16 cellular contexts compared by ENCODE assay signal in genomic region chr7:132398253-132398913, GRCh38.
A peak's percentile ranks its signal among the peaks of the same experiment; 100 is the strongest.
DNase-seq lines count a peak whose midpoint lies in the region; ATAC-seq and TF ChIP-seq lines count a peak whose summit lies in the region.
"Had no signal": no experiment of that assay in that cellular context is flagged by ENCODE, and none has a peak within 500 bp of the region (broad histone marks: within the 10 kb centered on the region; RNA-seq: fewer than 3 reads in every experiment).

No MANE protein-coding gene starts in this region.

- TF ChIP-seq CTCF in HEK293 (tag by site-specific recombination; IDR thresholded peaks at IDR 0.05), result no peak
- TF ChIP-seq CTCF in WERI-Rb-1 (IDR thresholded peaks at IDR 0.05; ENCODE audit: low read depth, low read length), result no peak
- TF ChIP-seq CTCF in RWPE1 (conservative IDR thresholded peaks at IDR 0.05; ENCODE audit: low read depth), result no peak

- no peak overlapping the region for H3K4me2 ChIP-seq in neuronal stem cell (ENCODE audit: insufficient read depth, low read length, poor library complexity, severe bottlenecking)

- no peak overlapping the region for H2BK5ac ChIP-seq in neuronal stem cell (ENCODE audit: low read length)

- peak; percentile 50 for DNase-seq in D341Med (ENCODE audit: low spot score)
- DNase-seq in WERI-Rb-1, result peak; percentile 82
- no peak for DNase-seq in neuronal stem cell (ENCODE audit: low spot score)
- no peak for DNase-seq in NCI-H2081 (lab: John Stamatoyannopoulos, UW)
- no peak for DNase-seq in RWPE1 (ENCODE audit: low spot score)
- DNase-seq: BE2C; CD8-positive, alpha-beta T cell; DMS153; EL; KBM-7; NCI-H187 treated with DMSO at 0.1 percent for 48 hours; NCI-H526; SHP77 had no signal

- H2BK12ac ChIP-seq in neuronal stem cell (ENCODE audit: low read length), result no peak overlapping the region

- no peak overlapping the region for H3K9ac ChIP-seq in neuronal stem cell (ENCODE audit: low read depth, low read length, poor library complexity)

- H3K27ac ChIP-seq in HEK293 (ENCODE audit: extremely low read depth, low read depth, low read length), result no peak overlapping the region
- peak overlapping the region; percentile 28; the same call in 1 of the 2 replicates for H3K27ac ChIP-seq in WERI-Rb-1
- H3K27ac ChIP-seq in neuronal stem cell (replicated peaks; ENCODE audit: low read length), result no peak overlapping the region
- no peak overlapping the region for H3K27ac ChIP-seq in RWPE1

- H2BK120ac ChIP-seq in neuronal stem cell (ENCODE audit: low read depth, low read length), result no peak overlapping the region

- no peak overlapping the region for H2AFZ ChIP-seq in neuronal stem cell (ENCODE audit: low read length)

- H3K4me1 ChIP-seq in HEK293 (ENCODE audit: control insufficient read depth, insufficient read depth, low read length), result no peaks in the 10 kb centered on the region
- peaks cover 0 to 6% of the 10 kb centered on the region in 2 donors for H3K4me1 ChIP-seq in neuronal stem cell (ENCODE audit: control insufficient read depth in 2 of 2, insufficient read depth in 1 of 2, low read depth in 1 of 2, low read length in 2 of 2)

- peak overlapping the region; percentile 16 for H3K18ac ChIP-seq in neuronal stem cell (ENCODE audit: low read length)

- no peaks in the 10 kb centered on the region for H3K36me3 ChIP-seq in HEK293 (ENCODE audit: control insufficient read depth in 2 of 2, insufficient read depth in 1 of 2, low read length in 2 of 2)
- H3K36me3 ChIP-seq in WERI-Rb-1, result no peaks in the 10 kb centered on the region
- H3K36me3 ChIP-seq in neuronal stem cell (replicated peaks in 1 of 2; ENCODE audit: control insufficient read depth in 2 of 2, insufficient read depth in 2 of 2, low read length in 2 of 2), result no peaks in the 10 kb centered on the region
- H3K36me3 ChIP-seq: BE2C had no signal

- CTCF ChIA-PET in HEK293 (lab: Yijun Ruan, JAX), result interaction anchor here (1.1 kb wide), 1 partner anchor 161 kb away, joined by 3 read pairs; no protein-coding TSS in a partner anchor
- CTCF ChIA-PET in RWPE1 (lab: Yijun Ruan, JAX), result no interaction called here

- H3K14ac ChIP-seq in neuronal stem cell (ENCODE audit: low read length), result no peak overlapping the region

- H3K9me3 ChIP-seq in HEK293 (ENCODE audit: control insufficient read depth, insufficient read depth, low read depth, low read length) (no peaks in the 10 kb centered on the region), WERI-Rb-1 (ENCODE audit: severe bottlenecking) (no peaks in the 10 kb centered on the region), neuronal stem cell (replicated peaks in 1 of 2; ENCODE audit: control insufficient read depth in 2 of 2, insufficient read depth in 1 of 2, low read depth in 1 of 2, low read length in 2 of 2) (no peaks in the 10 kb centered on the region)
- H3K9me3 ChIP-seq: BE2C had no signal

- H2BK15ac ChIP-seq in neuronal stem cell (ENCODE audit: low read length), result no peak overlapping the region

- no peak overlapping the region for H3K4me3 ChIP-seq in HEK293 (ENCODE audit: low read depth, low read length)
- no peak overlapping the region for H3K4me3 ChIP-seq in WERI-Rb-1 (ENCODE audit: low read depth, low read length)
- H3K4me3 ChIP-seq in neuronal stem cell (ENCODE audit: low read length in 2 of 2), result no peak overlapping the region

- H3K27me3 ChIP-seq in WERI-Rb-1 (ENCODE audit: insufficient read depth, low read depth, severe bottlenecking), result no peaks in the 10 kb centered on the region
- H3K27me3 ChIP-seq in neuronal stem cell (ENCODE audit: control insufficient read depth in 3 of 3, insufficient read depth in 3 of 3, low read depth in 1 of 3, low read length in 3 of 3), result peaks cover 0 to 3% (median 0%) of the 10 kb centered on the region in 3 experiments
- H3K27me3 ChIP-seq: BE2C had no signal

- no peak overlapping the region for H4K8ac ChIP-seq in neuronal stem cell (ENCODE audit: low read depth, low read length)

- H4K91ac ChIP-seq in neuronal stem cell (ENCODE audit: low read depth, low read length, poor library complexity), result no peak overlapping the region

- no peaks in the 10 kb centered on the region for H3K79me1 ChIP-seq in neuronal stem cell (ENCODE audit: low read depth, low read length)

- no CpG with 5 or more reads among the region's 14 CpGs for WGBS in neuronal stem cell (ENCODE audit: extremely low coverage in 2 of 2, insufficient read length in 2 of 2, insufficient replicate concordance in 1 of 2), 2 donors

- no peak overlapping the region for H2AK5ac ChIP-seq in neuronal stem cell (ENCODE audit: low read depth, low read length)

- H3K4ac ChIP-seq in neuronal stem cell (ENCODE audit: low read length), result no peak overlapping the region

- no peak for ATAC-seq in GM21447 (IDR thresholded peaks at IDR 0.05; ENCODE audit: unreplicated experiment)
- ATAC-seq: CD8-positive, alpha-beta T cell; Panc1 had no signal

- POLR2A ChIA-PET in HEK293 (lab: Yijun Ruan, JAX), result no interaction called here
- POLR2A ChIA-PET in RWPE1 (lab: Yijun Ruan, JAX; ENCODE audit: low non-redundant PET), result no interaction called here

- no peak overlapping the region for H3K23ac ChIP-seq in neuronal stem cell (ENCODE audit: low read depth, low read length, poor library complexity)

TF ChIP-seq in HEK293, 187 proteins besides CTCF, POLR2A, EP300 and RAD21:
- TF ChIP-seq ZBTB8A (tag by site-specific recombination; IDR thresholded peaks at IDR 0.05) (peak; percentile 25; the same call in 1 of the 2 replicates), ZNF366 (tag by site-specific recombination; conservative IDR thresholded peaks at IDR 0.05) (no peak)
TF ChIP-seq in HEK293: peak in this region for 1.

Comparison
In these comparisons a context has a peak if more than half of its experiments do, and no peak if none do; other contexts are left out.
1. DNase-seq: peak in D341Med (single experiment) and WERI-Rb-1 (single experiment); none in neuronal stem cell (single experiment), NCI-H2081 (0 of 2) and RWPE1 (single experiment).